Comparison of ENCODE assay signal across 15 cellular contexts in genomic region chr9:89234186-89234585, GRCh38. TPM values are rescaled to one million over a fixed set of nuclear protein-coding genes. Genes with fewer than 3 reads are reported as not detected.
DNase-seq lines count a peak whose midpoint lies in the region; ATAC-seq, FAIRE-seq and TF ChIP-seq lines count a peak whose summit lies in the region.
"Had no signal": no experiment of that assay in that cellular context is flagged by ENCODE, and none has a peak within 500 bp of the region (broad histone marks: within the 10 kb centered on the region; RNA-seq: fewer than 3 reads in every experiment).

No MANE protein-coding gene starts in this region.

- H3K9me3 Mint-ChIP-seq in nephron: peaks cover 9% of the 10 kb centered on the region

- no peak for FAIRE-seq in HTR-8/SVneo (lab: Jason Lieb, UNC)

- H3K36me3 Mint-ChIP-seq in nephron (ENCODE audit: low read depth): no peaks in the 10 kb centered on the region
- H3K36me3 Mint-ChIP-seq: activated naive CD8-positive, alpha-beta T cell treated with anti-CD3 and anti-CD28 coated beads, Interleukin-2, amount 10 ng/mL, durations not matched to agents 7 days and 5 days had no signal

- H3K27ac Mint-ChIP-seq in nephron: no peak overlapping the region
- H3K27ac Mint-ChIP-seq: activated naive CD8-positive, alpha-beta T cell treated with anti-CD3 and anti-CD28 coated beads, Interleukin-2, amount 10 ng/mL, durations not matched to agents 7 days and 5 days had no signal

- H3K4me3 ChIP-seq in left ventricle myocardium inferior: peak overlapping the region; percentile 49
- H3K4me3 ChIP-seq in ectodermal cell (ENCODE audit: insufficient read depth, low read depth, low read length): peak overlapping the region; percentile 40
- H3K4me3 ChIP-seq: tibial artery had no signal

- H3K27me3 ChIP-seq in left ventricle myocardium inferior (ENCODE audit: low read depth) (peaks cover 26% of the 10 kb centered on the region), ectodermal cell (ENCODE audit: control insufficient read depth, insufficient read depth, low read length, poor library complexity, severe bottlenecking) (peaks cover 19% of the 10 kb centered on the region)

- H3K4me3 Mint-ChIP-seq in nephron: peak overlapping the region; percentile 17 to 70 (median 66)

- H3K4me1 ChIP-seq in left ventricle myocardium inferior (peaks cover 9% of the 10 kb centered on the region), ectodermal cell (ENCODE audit: control insufficient read depth, insufficient read depth, low read length) (no peaks in the 10 kb centered on the region)

- H3K4me1 Mint-ChIP-seq in nephron: no peaks in the 10 kb centered on the region

- H3K9me3 ChIP-seq in left ventricle myocardium inferior (replicated peaks) (peaks cover 24% of the 10 kb centered on the region), ectodermal cell (ENCODE audit: control insufficient read depth, low read length) (no peaks in the 10 kb centered on the region)
- H3K9me3 ChIP-seq: neutrophil had no signal

- intact Hi-C loops in left ventricle myocardium inferior (cut with micrococcal nuclease) (no loop called here), Right ventricle myocardium superior (cut with DNase I) (no loop called here)

- no peak for TF ChIP-seq CTCF in left ventricle myocardium inferior (IDR thresholded peaks at IDR 0.05; ENCODE audit: borderline replicate concordance)
- no peak for TF ChIP-seq CTCF in nephron (IDR thresholded peaks at IDR 0.05; ENCODE audit: unreplicated experiment in 3 of 3)

- DNase-seq in left ventricle myocardium inferior: no peak
- no peak for DNase-seq in Right ventricle myocardium superior
- DNase-seq in NCI-H146 treated with DMSO at 0.1 percent for 48 hours (lab: John Stamatoyannopoulos, UW; ENCODE audit: unreplicated experiment): no peak
- DNase-seq in epidermal melanocyte (ENCODE audit: insufficient read length, low spot score): no peak
- no peak for DNase-seq in HTR-8/SVneo (ENCODE audit: insufficient read length, low spot score)
- no peak for DNase-seq in SIG-M5 treated with dmso at 0.1 percent for 504 hours (lab: John Stamatoyannopoulos, UW; ENCODE audit: unreplicated experiment)
- DNase-seq: dermis blood vessel endothelial cell, foreskin melanocyte, NCI-H2171, tibial artery had no signal

- no peak for ATAC-seq in Right ventricle myocardium superior (ENCODE audit: poor library complexity)
- ATAC-seq: left colon had no signal

- H3K27me3 Mint-ChIP-seq in nephron (ENCODE audit: low read depth): peaks cover 41% of the 10 kb centered on the region

- 20 to 21% methylated on average over 11 to 12 of the region's 12 CpGs for WGBS in ectodermal cell, 2 experiments

- no peaks in the 10 kb centered on the region for H3K36me3 ChIP-seq in left ventricle myocardium inferior
- H3K36me3 ChIP-seq in ectodermal cell (ENCODE audit: control insufficient read depth, insufficient read depth, low read length): no peaks in the 10 kb centered on the region
- H3K36me3 ChIP-seq: neutrophil, tibial artery had no signal

- H3K27ac ChIP-seq in left ventricle myocardium inferior (replicated peaks) (no peak overlapping the region), ectodermal cell (ENCODE audit: insufficient read depth, low read depth, low read length, poor library complexity, severe bottlenecking) (no peak overlapping the region)
- H3K27ac ChIP-seq: neutrophil, tibial artery had no signal

RNA-seq across cellular contexts. Expression of gene SHC3, which starts 55.6 kb away (rescaled TPM):
- total RNA-seq in left ventricle myocardium inferior: 0.96 TPM
- total RNA-seq in Right ventricle myocardium superior: 0.35 TPM
- 2.0 TPM for polyA plus RNA-seq in ectodermal cell (2013, experiment 1 of 4)
- 1.6 TPM for polyA plus RNA-seq in ectodermal cell (2013, experiment 2 of 4)
- polyA plus RNA-seq in ectodermal cell (2013, experiment 3 of 4): 1.8 TPM
- 3.2 TPM for polyA plus RNA-seq in ectodermal cell (2013, experiment 4 of 4)
- total RNA-seq: activated naive CD8-positive, alpha-beta T cell treated with anti-CD3 and anti-CD28 coated beads, Interleukin-2, amount 10 ng/mL, durations not matched to agents 7 days and 5 days had no signal
